ENCODE assay signal across 2 cellular contexts in the genomic region with DNA sequence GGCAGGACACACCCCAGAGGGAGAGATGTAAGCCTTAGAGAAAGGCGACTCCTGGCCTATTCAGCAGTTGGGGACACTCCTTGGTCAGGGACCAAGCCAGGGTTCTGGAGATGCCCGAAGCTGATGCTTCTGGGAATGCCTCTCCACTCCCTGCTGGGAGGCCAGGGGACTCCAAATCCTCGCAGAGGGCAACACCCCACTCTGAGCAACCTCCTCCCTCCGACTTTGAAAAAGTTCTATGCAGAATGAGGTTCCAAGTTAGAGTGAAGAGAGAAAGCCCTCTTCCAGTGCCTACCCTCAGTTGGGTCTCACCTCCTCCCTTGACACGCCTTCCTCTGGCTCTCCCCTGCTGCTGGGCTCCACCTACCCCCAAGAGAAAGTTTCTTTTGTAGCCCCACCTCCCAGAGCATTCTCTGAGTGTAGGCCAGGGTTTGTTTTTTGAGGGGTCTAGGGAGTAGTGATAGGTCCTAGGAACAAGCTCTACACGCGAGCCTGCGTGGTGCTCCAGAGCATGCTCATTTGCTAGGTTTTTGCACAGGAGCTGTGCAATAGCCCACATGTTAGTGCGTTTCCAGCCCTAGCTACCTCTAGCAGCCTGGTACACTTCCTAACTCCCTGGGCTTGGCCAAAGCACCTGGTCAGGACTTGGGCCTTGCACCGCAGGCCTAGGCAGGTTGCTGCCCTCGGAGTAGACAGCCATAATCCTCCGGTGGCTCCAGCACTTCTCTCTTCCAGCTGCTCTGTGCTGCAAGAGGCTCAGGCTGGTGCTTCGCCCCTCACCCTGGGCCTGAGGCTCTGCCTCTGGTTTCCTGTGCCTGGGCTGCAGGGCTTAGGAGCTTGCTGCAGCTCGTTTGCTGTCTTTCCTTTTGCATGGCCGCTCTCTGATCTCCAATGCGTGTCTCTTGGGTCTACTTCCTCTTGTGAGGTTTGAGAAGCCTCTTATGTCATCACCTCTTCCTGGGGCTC.
TF ChIP-seq lines count a peak whose summit lies in the region.

No MANE protein-coding gene starts in this region.

TF ChIP-seq in H1, 55 proteins besides CTCF, POLR2A, EP300 and RAD21:
- TF ChIP-seq BCL11A (IDR thresholded peaks at IDR 0.05; ENCODE audit: low read depth in 2 of 2, low read length in 2 of 2), result no peak
- no peak for TF ChIP-seq SP2 (IDR thresholded peaks at IDR 0.05; ENCODE audit: low read length)
- TF ChIP-seq RBBP5 (IDR thresholded peaks at IDR 0.05; ENCODE audit: borderline replicate concordance, low read depth, low read length), result no peak
- no peak for TF ChIP-seq NANOG (IDR thresholded peaks at IDR 0.05; ENCODE audit: insufficient read depth, low read depth, low read length, poor library complexity, severe bottlenecking)
- no peak for TF ChIP-seq NRF1 (IDR thresholded peaks at IDR 0.05; ENCODE audit: low read depth, low read length)
- no peak for TF ChIP-seq ZNF274 (IDR thresholded peaks at IDR 0.05; ENCODE audit: borderline replicate concordance, extremely low read depth, low read length)
- TF ChIP-seq CTBP2 (IDR thresholded peaks at IDR 0.05; ENCODE audit: borderline replicate concordance, insufficient read depth, insufficient read length, low read length), result no peak
- no peak for TF ChIP-seq SIRT6 (IDR thresholded peaks at IDR 0.05; ENCODE audit: low read length)
- no peak for TF ChIP-seq BRCA1 (IDR thresholded peaks at IDR 0.05; ENCODE audit: low read depth, low read length)
- TF ChIP-seq SIX5 (IDR thresholded peaks at IDR 0.05; ENCODE audit: low read depth, low read length), result no peak
- no peak for TF ChIP-seq CBX5 (IDR thresholded peaks at IDR 0.05; ENCODE audit: low read depth, low read length)
- TF ChIP-seq TCF12 (IDR thresholded peaks at IDR 0.05; ENCODE audit: low read depth, low read length), result no peak
- no peak for TF ChIP-seq TAF7 (optimal IDR thresholded peaks at IDR 0.05; ENCODE audit: borderline replicate concordance, low read depth, low read length)

TF ChIP-seq in SK-N-SH, 30 proteins besides CTCF, POLR2A, EP300 and RAD21:
- TF ChIP-seq, protein P1, sequence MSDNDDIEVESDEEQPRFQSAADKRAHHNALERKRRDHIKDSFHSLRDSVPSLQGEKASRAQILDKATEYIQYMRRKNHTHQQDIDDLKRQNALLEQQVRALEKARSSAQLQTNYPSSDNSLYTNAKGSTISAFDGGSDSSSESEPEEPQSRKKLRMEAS (IDR thresholded peaks at IDR 0.05; ENCODE audit: low read depth), result no peak
- TF ChIP-seq, protein P2, sequence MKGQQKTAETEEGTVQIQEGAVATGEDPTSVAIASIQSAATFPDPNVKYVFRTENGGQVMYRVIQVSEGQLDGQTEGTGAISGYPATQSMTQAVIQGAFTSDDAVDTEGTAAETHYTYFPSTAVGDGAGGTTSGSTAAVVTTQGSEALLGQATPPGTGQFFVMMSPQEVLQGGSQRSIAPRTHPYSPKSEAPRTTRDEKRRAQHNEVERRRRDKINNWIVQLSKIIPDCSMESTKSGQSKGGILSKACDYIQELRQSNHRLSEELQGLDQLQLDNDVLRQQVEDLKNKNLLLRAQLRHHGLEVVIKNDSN (IDR thresholded peaks at IDR 0.05; ENCODE audit: borderline replicate concordance, low read depth), result no peak
- TF ChIP-seq SMC3 (IDR thresholded peaks at IDR 0.05; ENCODE audit: low read depth, low read length) (no peak), RCOR1 (IDR thresholded peaks at IDR 0.05; ENCODE audit: low read length) (no peak), MXI1 (IDR thresholded peaks at IDR 0.05; ENCODE audit: low read depth, low read length) (no peak), FOXJ3 (CRISPR knock-in tag; IDR thresholded peaks at IDR 0.05) (no peak), MEF2A (IDR thresholded peaks at IDR 0.05; ENCODE audit: borderline replicate concordance, low read depth) (no peak), EZH2phosphoT487 (IDR thresholded peaks at IDR 0.05; ENCODE audit: borderline replicate concordance, low read depth) (no peak), GABPA (IDR thresholded peaks at IDR 0.05; ENCODE audit: low read depth) (no peak), NRF1 (IDR thresholded peaks at IDR 0.05; ENCODE audit: low read depth, low read length) (no peak), FOSL2 (IDR thresholded peaks at IDR 0.05; ENCODE audit: borderline replicate concordance, low read depth) (no peak), CHD2 (IDR thresholded peaks at IDR 0.05; ENCODE audit: low read length, partially characterized antibody) (no peak), NFIC (IDR thresholded peaks at IDR 0.05; ENCODE audit: borderline replicate concordance) (no peak), YY1 (IDR thresholded peaks at IDR 0.05; ENCODE audit: low read depth) (no peak), FOXM1 (IDR thresholded peaks at IDR 0.05; ENCODE audit: low read depth) (no peak), ELF1 (IDR thresholded peaks at IDR 0.05) (no peak)
- TF ChIP-seq, protein P3, sequence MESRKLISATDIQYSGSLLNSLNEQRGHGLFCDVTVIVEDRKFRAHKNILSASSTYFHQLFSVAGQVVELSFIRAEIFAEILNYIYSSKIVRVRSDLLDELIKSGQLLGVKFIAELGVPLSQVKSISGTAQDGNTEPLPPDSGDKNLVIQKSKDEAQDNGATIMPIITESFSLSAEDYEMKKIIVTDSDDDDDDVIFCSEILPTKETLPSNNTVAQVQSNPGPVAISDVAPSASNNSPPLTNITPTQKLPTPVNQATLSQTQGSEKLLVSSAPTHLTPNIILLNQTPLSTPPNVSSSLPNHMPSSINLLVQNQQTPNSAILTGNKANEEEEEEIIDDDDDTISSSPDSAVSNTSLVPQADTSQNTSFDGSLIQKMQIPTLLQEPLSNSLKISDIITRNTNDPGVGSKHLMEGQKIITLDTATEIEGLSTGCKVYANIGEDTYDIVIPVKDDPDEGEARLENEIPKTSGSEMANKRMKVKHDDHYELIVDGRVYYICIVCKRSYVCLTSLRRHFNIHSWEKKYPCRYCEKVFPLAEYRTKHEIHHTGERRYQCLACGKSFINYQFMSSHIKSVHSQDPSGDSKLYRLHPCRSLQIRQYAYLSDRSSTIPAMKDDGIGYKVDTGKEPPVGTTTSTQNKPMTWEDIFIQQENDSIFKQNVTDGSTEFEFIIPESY (IDR thresholded peaks at IDR 0.05; ENCODE audit: borderline replicate concordance, low read depth), result no peak
- TF ChIP-seq, protein P4, sequence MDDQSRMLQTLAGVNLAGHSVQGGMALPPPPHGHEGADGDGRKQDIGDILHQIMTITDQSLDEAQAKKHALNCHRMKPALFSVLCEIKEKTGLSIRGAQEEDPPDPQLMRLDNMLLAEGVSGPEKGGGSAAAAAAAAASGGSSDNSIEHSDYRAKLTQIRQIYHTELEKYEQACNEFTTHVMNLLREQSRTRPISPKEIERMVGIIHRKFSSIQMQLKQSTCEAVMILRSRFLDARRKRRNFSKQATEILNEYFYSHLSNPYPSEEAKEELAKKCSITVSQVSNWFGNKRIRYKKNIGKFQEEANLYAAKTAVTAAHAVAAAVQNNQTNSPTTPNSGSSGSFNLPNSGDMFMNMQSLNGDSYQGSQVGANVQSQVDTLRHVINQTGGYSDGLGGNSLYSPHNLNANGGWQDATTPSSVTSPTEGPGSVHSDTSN (IDR thresholded peaks at IDR 0.05), result no peak
